1 cellular context compared by ENCODE assay signal in genomic region chr1:169487153-169487552, GRCh38.
TF ChIP-seq lines count a peak whose summit lies in the region.

No MANE protein-coding gene starts in this region.

TF ChIP-seq in liver, 16 proteins besides CTCF, POLR2A, EP300 and RAD21 (continued from another document):
- TF ChIP-seq MAX (IDR thresholded peaks at IDR 0.05) (no peak), RXRA (IDR thresholded peaks at IDR 0.05) (no peak)
